Comparison of ENCODE assay signal across 32 cellular contexts in genomic region chr5:170228756-170229459, GRCh38. TPM values are rescaled to one million over a fixed set of nuclear protein-coding genes. Genes with fewer than 3 reads are reported as not detected.
"Had no signal": no experiment of that assay in that cellular context is flagged by ENCODE, and none has a peak within 500 bp of the region (broad histone marks: within the 10 kb centered on the region; RNA-seq: fewer than 3 reads in every experiment).

No MANE protein-coding gene starts in this region.

- H3K27me3 ChIP-seq: colonic mucosa, heart left ventricle, left lung, right atrium auricular region, sigmoid colon, spleen, suprapubic skin had no signal

- H3K36me3 Mint-ChIP-seq: mesothelial cell of epicardium; naive B cell; natural killer cell treated with Interleukin-12 subunit alpha and Interleukin-12 subunit beta and Interleukin-15 and Interleukin-18, amount 100 ng/mL, for 72 hours; stimulated activated naive B cell treated with anti-CD40 and anti-IgM and Interleukin-4, amounts not matched to agents 10 μg/mL and 1 μg/mL and 100 μg/mL, for 72 hours had no signal

- DNase-seq: colonic mucosa; effector CD8-positive, alpha-beta T cell; endodermal cell; heart left ventricle; kidney; left cardiac atrium; left lung; mesenchymal stem cell; mucosa of descending colon; naive B cell; nucleus accumbens; sigmoid colon; spleen; stimulated activated CD4-positive, alpha-beta T cell treated with anti-CD3 and anti-CD28 coated beads, Interleukin-4, amount 100 ng/mL, for 4 hours; stimulated activated naive B cell treated with anti-CD40 and anti-IgM and Interleukin-4, amounts not matched to agents 10 μg/mL and 1 μg/mL and 100 μg/mL, for 72 hours; stimulated activated naive CD8-positive, alpha-beta T cell treated with anti-CD3 and anti-CD28 coated beads, Interleukin-15, amount 100 ng/mL, for 72 hours; trophoblast cell had no signal

- H3K4me2 ChIP-seq: hepatocyte had no signal

- H3K4me3 ChIP-seq: colonic mucosa, heart left ventricle, hepatocyte, left lung, mucosa of descending colon, prostate gland, right atrium auricular region, sigmoid colon, skin epidermis, spleen, suprapubic skin had no signal

- ATAC-seq: esophagus mucosa; heart left ventricle; left cardiac atrium; left lung; mucosa of descending colon; natural killer cell treated with Interleukin-12 subunit alpha and Interleukin-12 subunit beta and Interleukin-15 and Interleukin-18, amount 100 ng/mL, for 72 hours; stimulated activated naive B cell treated with anti-CD40 and anti-IgM and Interleukin-4, amounts not matched to agents 10 μg/mL and 1 μg/mL and 100 μg/mL, for 72 hours; stimulated activated naive CD8-positive, alpha-beta T cell treated with anti-CD3 and anti-CD28 coated beads, Interleukin-15, amount 100 ng/mL, for 72 hours had no signal

- H3K4me1 ChIP-seq: colonic mucosa, left lung, prostate gland had no signal

- H3K4me3 Mint-ChIP-seq: dendritic cell treated with granulocyte-macrophage colony-stimulating factor and Interleukin-4, amounts not matched to agents 40 ng/mL and 50 ng/mL, for 4 days; endodermal cell; mesothelial cell of epicardium; naive B cell; natural killer cell treated with Interleukin-12 subunit alpha and Interleukin-12 subunit beta and Interleukin-15 and Interleukin-18, amount 100 ng/mL, for 72 hours; stimulated activated naive B cell treated with anti-CD40 and anti-IgM and Interleukin-4, amounts not matched to agents 10 μg/mL and 1 μg/mL and 100 μg/mL, for 72 hours; stimulated activated naive CD8-positive, alpha-beta T cell treated with anti-CD3 and anti-CD28 coated beads, Interleukin-15, amount 100 ng/mL, for 72 hours had no signal

- H3K27me3 Mint-ChIP-seq: natural killer cell treated with Interleukin-12 subunit alpha and Interleukin-12 subunit beta and Interleukin-15 and Interleukin-18, amount 100 ng/mL, for 72 hours; stimulated activated naive CD8-positive, alpha-beta T cell treated with anti-CD3 and anti-CD28 coated beads, Interleukin-15, amount 100 ng/mL, for 72 hours had no signal

- H3K27ac Mint-ChIP-seq: dendritic cell treated with granulocyte-macrophage colony-stimulating factor and Interleukin-4, amounts not matched to agents 40 ng/mL and 50 ng/mL, for 4 days; endodermal cell; mesothelial cell of epicardium; naive B cell; natural killer cell treated with Interleukin-12 subunit alpha and Interleukin-12 subunit beta and Interleukin-15 and Interleukin-18, amount 100 ng/mL, for 72 hours; stimulated activated naive B cell treated with anti-CD40 and anti-IgM and Interleukin-4, amounts not matched to agents 10 μg/mL and 1 μg/mL and 100 μg/mL, for 72 hours; stimulated activated naive CD8-positive, alpha-beta T cell treated with anti-CD3 and anti-CD28 coated beads, Interleukin-15, amount 100 ng/mL, for 72 hours had no signal

- H3K9me3 ChIP-seq: colonic mucosa, heart left ventricle, left lung, mucosa of descending colon, prostate gland, right atrium auricular region, sigmoid colon, spleen, suprapubic skin had no signal

- H3K36me3 ChIP-seq: colonic mucosa, heart left ventricle, prostate gland, right atrium auricular region, sigmoid colon, suprapubic skin had no signal

- H3K9me3 Mint-ChIP-seq: dendritic cell treated with granulocyte-macrophage colony-stimulating factor and Interleukin-4, amounts not matched to agents 40 ng/mL and 50 ng/mL, for 4 days; endodermal cell; mesothelial cell of epicardium; naive B cell; natural killer cell treated with Interleukin-12 subunit alpha and Interleukin-12 subunit beta and Interleukin-15 and Interleukin-18, amount 100 ng/mL, for 72 hours; stimulated activated naive B cell treated with anti-CD40 and anti-IgM and Interleukin-4, amounts not matched to agents 10 μg/mL and 1 μg/mL and 100 μg/mL, for 72 hours; stimulated activated naive CD8-positive, alpha-beta T cell treated with anti-CD3 and anti-CD28 coated beads, Interleukin-15, amount 100 ng/mL, for 72 hours had no signal

- H3K27ac ChIP-seq: colonic mucosa, epithelial cell of prostate, heart left ventricle, hepatocyte, left lung, prostate gland, right atrium auricular region, spleen, suprapubic skin had no signal

- H3K79me2 ChIP-seq: hepatocyte had no signal

- H2AFZ ChIP-seq: hepatocyte had no signal

RNA-seq across cellular contexts. Expression of gene C5orf58, which starts 3.9 kb away (rescaled TPM):
- total RNA-seq: chondrocyte; colonic mucosa; esophagus mucosa; frontal cortex; heart left ventricle; hepatocyte; kidney; left cardiac atrium; left lung; lung microvascular endothelial cell; mesothelial cell of epicardium; mucosa of descending colon; natural killer cell treated with Interleukin-12 subunit alpha and Interleukin-12 subunit beta and Interleukin-15 and Interleukin-18, amount 100 ng/mL, for 72 hours; osteocyte; right atrium auricular region; sigmoid colon; spleen; suprapubic skin; ureter had no signal
- polyA plus RNA-seq: heart left ventricle, sigmoid colon had no signal
